Comparison of ENCODE assay signal across 8 cellular contexts in the genomic region with DNA sequence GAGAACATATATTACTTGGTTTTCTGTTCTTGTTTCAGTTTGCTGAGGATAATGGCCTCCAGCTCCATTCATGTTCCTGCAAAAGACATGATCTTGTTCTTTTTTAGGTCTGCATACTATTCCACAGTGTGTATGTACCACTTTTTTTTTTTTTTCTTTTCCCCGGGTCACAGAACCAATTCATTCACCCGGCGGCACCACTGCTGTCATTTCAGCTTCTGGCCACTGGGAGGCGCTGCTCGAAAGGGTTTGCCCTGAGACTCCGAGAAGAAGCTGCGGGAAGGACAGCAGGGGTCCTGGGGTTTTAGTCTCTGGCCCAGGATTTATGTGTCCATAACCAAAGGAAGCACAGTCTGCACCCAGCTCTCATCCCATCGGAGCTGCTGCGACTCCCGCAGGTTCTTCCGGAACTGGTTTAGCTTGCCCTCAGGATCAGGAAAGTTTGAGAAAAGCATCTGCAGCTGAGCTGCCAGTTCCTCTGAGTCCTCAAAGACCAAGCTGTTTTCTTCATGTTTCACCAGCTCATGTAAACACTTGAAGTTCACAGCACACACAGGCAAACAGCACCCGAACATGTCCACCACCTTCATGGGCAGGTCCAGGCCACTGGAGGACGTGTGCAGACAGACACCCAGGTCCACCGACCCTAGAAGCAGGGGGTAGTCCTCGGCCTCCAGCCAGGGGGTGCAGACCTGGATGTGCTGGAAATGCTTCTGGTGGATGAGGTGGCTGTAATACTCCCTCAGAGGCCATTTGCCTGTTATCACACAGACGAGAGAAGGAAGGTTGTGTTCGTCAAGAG.
DNase-seq lines count a peak whose midpoint lies in the region; ATAC-seq and TF ChIP-seq lines count a peak whose summit lies in the region.
"Not testable (repeated sequence)": the region's sequence is repeated elsewhere in the genome, so short reads cannot be mapped to it uniquely, and the experiment has no call there.

No MANE protein-coding gene starts in this region.

- not testable (repeated sequence) for H3K27me3 Mint-ChIP-seq in T-helper 2 cell treated with Interferon-gamma antibody and Interleukin-4, amounts not matched to agents 5 μg/mL and 100 μg/mL, for 36 hours (ENCODE audit: low read depth)
- H3K27me3 Mint-ChIP-seq in activated T-helper 1 cell treated with anti-CD3 and anti-CD28 coated beads, Interleukin-12 subunit alpha, Interleukin-12 subunit beta, Interleukin-2, Interleukin-4 antibody, amounts not matched to agents 30 ng/mL and 10 ng/mL and 1 ng/mL, durations not matched to agents 14 hours and 24 hours and 36 hours (ENCODE audit: insufficient read depth) = peaks cover 15% of the 10 kb centered on the region

- WGBS in sigmoid colon, 2 donors = 43 to 49% methylated on average over 17 of the region's 17 CpGs
- WGBS in thyroid gland, 2 donors = 49 to 50% methylated on average over 16 of the region's 17 CpGs

- H3K27ac Mint-ChIP-seq in T-helper 2 cell treated with Interferon-gamma antibody and Interleukin-4, amounts not matched to agents 5 μg/mL and 100 μg/mL, for 36 hours; activated T-helper 1 cell treated with anti-CD3 and anti-CD28 coated beads, Interleukin-12 subunit alpha, Interleukin-12 subunit beta, Interleukin-2, Interleukin-4 antibody, amounts not matched to agents 30 ng/mL and 10 ng/mL and 1 ng/mL, durations not matched to agents 14 hours and 24 hours and 36 hours: not testable (repeated sequence)

- not testable (repeated sequence) for H3K9ac ChIP-seq in DND-41 (ENCODE audit: low read depth, low read length)

- not testable (repeated sequence) for TF ChIP-seq POLR2A in sigmoid colon (IDR thresholded peaks at IDR 0.05); thyroid gland (IDR thresholded peaks at IDR 0.05)

- not testable (repeated sequence) for ATAC-seq in DND-41 (ENCODE audit: insufficient read depth, low read depth)

- H2AFZ ChIP-seq in DND-41 (ENCODE audit: low read depth, low read length) = not testable (repeated sequence)

- DNase-seq in DND-41 (peak; percentile 62), thyroid gland (peak; percentile 41 to 47)
- peak; percentile 19 for DNase-seq in T-helper 2 cell treated with Interferon-gamma antibody and Interleukin-4, amounts not matched to agents 5 μg/mL and 100 μg/mL, for 36 hours (ENCODE audit: low spot score)
- peak; percentile 37 for DNase-seq in activated T-helper 1 cell treated with anti-CD3 and anti-CD28 coated beads, Interleukin-12 subunit alpha, Interleukin-12 subunit beta, Interleukin-2, Interleukin-4 antibody, amounts not matched to agents 30 ng/mL and 10 ng/mL and 1 ng/mL, durations not matched to agents 14 hours and 24 hours and 36 hours (ENCODE audit: low spot score)
- DNase-seq in effector CD8-positive, alpha-beta T cell (lab: John Stamatoyannopoulos, UW) = peak; percentile 11
- not testable (repeated sequence) for DNase-seq in kidney epithelial cell (ENCODE audit: low read depth); sigmoid colon

- H3K9me3 Mint-ChIP-seq in T-helper 2 cell treated with Interferon-gamma antibody and Interleukin-4, amounts not matched to agents 5 μg/mL and 100 μg/mL, for 36 hours; activated T-helper 1 cell treated with anti-CD3 and anti-CD28 coated beads, Interleukin-12 subunit alpha, Interleukin-12 subunit beta, Interleukin-2, Interleukin-4 antibody, amounts not matched to agents 30 ng/mL and 10 ng/mL and 1 ng/mL, durations not matched to agents 14 hours and 24 hours and 36 hours: not testable (repeated sequence)

- not testable (repeated sequence) for H4K20me1 ChIP-seq in DND-41 (ENCODE audit: insufficient read depth, low read length)

- H3K4me2 ChIP-seq in DND-41 (ENCODE audit: insufficient read depth, low read length) = not testable (repeated sequence)

- TF ChIP-seq EP300 in sigmoid colon (IDR thresholded peaks at IDR 0.05) = not testable (repeated sequence)

- H3K4me1 ChIP-seq in DND-41 (ENCODE audit: insufficient read depth, low read length); sigmoid colon; thyroid gland: not testable (repeated sequence)

- H3K9me3 ChIP-seq in DND-41 (ENCODE audit: insufficient read depth, low read length, severe bottlenecking); sigmoid colon; thyroid gland: not testable (repeated sequence)

- not testable (repeated sequence) for H3K27ac ChIP-seq in DND-41 (ENCODE audit: low read length); sigmoid colon; thyroid gland

- not testable (repeated sequence) for H3K4me3 Mint-ChIP-seq in T-helper 2 cell treated with Interferon-gamma antibody and Interleukin-4, amounts not matched to agents 5 μg/mL and 100 μg/mL, for 36 hours; activated T-helper 1 cell treated with anti-CD3 and anti-CD28 coated beads, Interleukin-12 subunit alpha, Interleukin-12 subunit beta, Interleukin-2, Interleukin-4 antibody, amounts not matched to agents 30 ng/mL and 10 ng/mL and 1 ng/mL, durations not matched to agents 14 hours and 24 hours and 36 hours

- H3K27me3 ChIP-seq in DND-41 (ENCODE audit: insufficient read depth, low read length, poor library complexity); kidney epithelial cell (ENCODE audit: control insufficient read depth, insufficient read depth, low read length); sigmoid colon; thyroid gland: not testable (repeated sequence)

- H3K36me3 Mint-ChIP-seq in T-helper 2 cell treated with Interferon-gamma antibody and Interleukin-4, amounts not matched to agents 5 μg/mL and 100 μg/mL, for 36 hours (ENCODE audit: low read depth); activated T-helper 1 cell treated with anti-CD3 and anti-CD28 coated beads, Interleukin-12 subunit alpha, Interleukin-12 subunit beta, Interleukin-2, Interleukin-4 antibody, amounts not matched to agents 30 ng/mL and 10 ng/mL and 1 ng/mL, durations not matched to agents 14 hours and 24 hours and 36 hours (ENCODE audit: low read depth): not testable (repeated sequence)

- intact Hi-C loops in activated T-helper 1 cell treated with anti-CD3 and anti-CD28 coated beads, Interleukin-12 subunit alpha, Interleukin-12 subunit beta, Interleukin-2, Interleukin-4 antibody, amounts not matched to agents 30 ng/mL and 10 ng/mL and 1 ng/mL, durations not matched to agents 14 hours and 24 hours and 36 hours (cut with micrococcal nuclease) = loop anchor here (5.0 to 10.0 kb wide), 2 partner anchors 461 to 1093 kb away; no protein-coding TSS in a partner anchor
- intact Hi-C loops in sigmoid colon (cut with DNase I); thyroid gland (cut with DNase I): not testable (repeated sequence)

- not testable (repeated sequence) for H3K4me3 ChIP-seq in DND-41 (ENCODE audit: low read depth in 1 of 2, low read length in 2 of 2); kidney epithelial cell (ENCODE audit: low read depth, low read length); sigmoid colon; thyroid gland (replicated peaks in 1 of 3)

- TF ChIP-seq CTCF in DND-41 (IDR thresholded peaks at IDR 0.05; ENCODE audit: borderline replicate concordance, extremely low read depth, low read length, poor library complexity, severe bottlenecking) = peak; percentile 69
- TF ChIP-seq CTCF in LNCAP (IDR thresholded peaks at IDR 0.05) = peak; percentile 97
- peak; percentile 67 for TF ChIP-seq CTCF in kidney epithelial cell (IDR thresholded peaks at IDR 0.05; ENCODE audit: insufficient read depth, low read length, poor library complexity, severe bottlenecking)
- peak; percentile 27 to 59 (median 40) for TF ChIP-seq CTCF in sigmoid colon (IDR thresholded peaks at IDR 0.05)
- TF ChIP-seq CTCF in thyroid gland (IDR thresholded peaks at IDR 0.05) = peak; percentile 25 to 71 (median 52)

- not testable (repeated sequence) for H3K79me2 ChIP-seq in DND-41 (ENCODE audit: insufficient read depth, low read length)

- H3K4me1 Mint-ChIP-seq in T-helper 2 cell treated with Interferon-gamma antibody and Interleukin-4, amounts not matched to agents 5 μg/mL and 100 μg/mL, for 36 hours (ENCODE audit: low read depth); activated T-helper 1 cell treated with anti-CD3 and anti-CD28 coated beads, Interleukin-12 subunit alpha, Interleukin-12 subunit beta, Interleukin-2, Interleukin-4 antibody, amounts not matched to agents 30 ng/mL and 10 ng/mL and 1 ng/mL, durations not matched to agents 14 hours and 24 hours and 36 hours (ENCODE audit: low read depth): not testable (repeated sequence)

- not testable (repeated sequence) for H3K36me3 ChIP-seq in DND-41 (ENCODE audit: insufficient read depth, low read length); kidney epithelial cell (ENCODE audit: control insufficient read depth, insufficient read depth, low read length); sigmoid colon; thyroid gland

Comparison
In these comparisons a context has a peak if more than half of its experiments do, and no peak if none do; other contexts are left out.
1. CTCF ChIP-seq: peak in every context shown above with its lines; median percentile 97 in LNCAP; 69 in DND-41; 67 in kidney epithelial cell; 52 in thyroid gland; 40 in sigmoid colon.